26 cellular contexts compared by ENCODE assay signal in the genomic region with DNA sequence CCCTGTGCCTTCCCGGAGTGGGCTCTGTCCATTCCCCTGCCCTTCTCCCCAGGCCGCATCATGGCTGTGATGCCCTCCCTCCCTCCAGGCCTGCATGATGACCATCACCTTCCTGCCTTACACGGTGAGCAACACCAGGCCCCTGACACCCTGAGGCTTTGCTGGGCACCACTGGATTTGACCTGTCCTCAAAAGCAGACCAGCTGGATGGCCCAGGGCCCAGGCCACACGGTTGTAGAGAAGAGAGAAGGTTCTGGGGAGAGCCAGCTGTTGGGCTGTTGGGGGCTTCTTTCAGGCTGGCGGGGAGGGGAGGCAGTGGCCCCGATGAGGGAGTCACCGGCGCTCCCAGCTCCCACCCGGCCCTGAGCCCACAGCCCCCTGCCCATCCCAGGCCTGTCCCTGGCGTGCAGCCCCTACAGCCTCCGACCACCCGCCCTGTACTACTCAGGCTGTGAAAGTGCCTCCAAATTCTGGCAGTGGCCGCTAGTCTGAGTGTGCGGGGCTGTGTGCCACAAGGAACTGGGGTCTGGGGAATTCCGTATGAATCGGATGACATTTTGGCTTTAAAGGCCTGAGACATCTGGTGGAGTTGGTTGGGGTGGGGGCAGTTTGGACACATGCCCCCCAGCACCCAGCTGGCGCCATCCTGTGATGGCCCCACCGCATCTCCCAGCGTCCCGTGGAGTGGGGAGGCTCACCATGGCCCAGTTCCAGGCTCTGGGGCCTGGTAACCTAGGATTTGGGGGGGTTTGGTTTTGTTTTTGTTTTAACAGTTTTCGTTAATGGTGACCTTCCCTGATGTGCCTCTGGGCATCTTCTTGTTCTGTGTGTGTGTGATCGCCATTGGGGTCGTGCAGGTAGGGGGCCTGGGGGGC. TPM values are rescaled to one million over a fixed set of nuclear protein-coding genes. Genes with fewer than 3 reads are reported as not detected.
A peak's percentile ranks its signal among the peaks of the same experiment; 100 is the strongest.
DNase-seq lines count a peak whose midpoint lies in the region; ATAC-seq and TF ChIP-seq lines count a peak whose summit lies in the region.
"Had no signal": no experiment of that assay in that cellular context is flagged by ENCODE, and none has a peak within 500 bp of the region (broad histone marks: within the 10 kb centered on the region; RNA-seq: fewer than 3 reads in every experiment).

No MANE protein-coding gene starts in this region.

- H3K27ac Mint-ChIP-seq in endothelial cell (ENCODE audit: unreplicated experiment), result peak overlapping the region; percentile 30
- no peak overlapping the region; the same call in 1 of the 2 replicates for H3K27ac Mint-ChIP-seq in GM23338
- H3K27ac Mint-ChIP-seq: activated T-helper 2 cell treated with anti-CD3 and anti-CD28 coated beads, Interferon-gamma antibody, Interleukin-2, Interleukin-4, amounts not matched to agents 10 μg/mL and 5 μg/mL and 100 μg/mL, durations not matched to agents 14 hours and 24 hours and 36 hours had no signal

- no peak overlapping the region for H3K4me3 ChIP-seq in neuronal stem cell (ENCODE audit: low read length in 2 of 2)
- H3K4me3 ChIP-seq in GM23338, result no peak overlapping the region
- H3K4me3 ChIP-seq: BLaER1 treated with 17β-estradiol and CSF1 and Interleukin-3, amounts not matched to agents 10 nM and 100 nM; body of pancreas; HAP-1; K562; skin epidermis; tibial nerve had no signal

- H3K23ac ChIP-seq in neuronal stem cell (ENCODE audit: low read depth, low read length, poor library complexity), result peak overlapping the region; percentile 73

- peak overlapping the region; percentile 77 for H3K9ac ChIP-seq in neuronal stem cell (ENCODE audit: low read depth, low read length, poor library complexity)
- H3K9ac ChIP-seq: BLaER1 treated with 17β-estradiol and CSF1 and Interleukin-3, amounts not matched to agents 10 nM and 100 nM had no signal

- H3K9me3 ChIP-seq in neuronal stem cell (replicated peaks in 1 of 2; ENCODE audit: control insufficient read depth in 2 of 2, insufficient read depth in 1 of 2, low read depth in 1 of 2, low read length in 2 of 2), result no peaks in the 10 kb centered on the region
- H3K9me3 ChIP-seq: BLaER1 treated with 17β-estradiol and CSF1 and Interleukin-3, amounts not matched to agents 10 nM and 100 nM; body of pancreas; HAP-1; tibial nerve had no signal

- peak overlapping the region; percentile 63 for H2AK5ac ChIP-seq in neuronal stem cell (ENCODE audit: low read depth, low read length)

- H2AFZ ChIP-seq in neuronal stem cell (ENCODE audit: low read length), result no peak overlapping the region
- no peak overlapping the region for H2AFZ ChIP-seq in GM23338

- H3K27me3 Mint-ChIP-seq in endothelial cell (ENCODE audit: unreplicated experiment) (peaks cover 19% of the 10 kb centered on the region), GM23338 (ENCODE audit: insufficient read depth, low read depth, poor library complexity) (peaks cover 7% of the 10 kb centered on the region)
- H3K27me3 Mint-ChIP-seq: naive B cell had no signal

- peaks cover 2% of the 10 kb centered on the region for H3K79me1 ChIP-seq in neuronal stem cell (ENCODE audit: low read depth, low read length)

- H3K4ac ChIP-seq in neuronal stem cell (ENCODE audit: low read length), result no peak overlapping the region

- no peaks in the 10 kb centered on the region for H3K9me3 Mint-ChIP-seq in endothelial cell (ENCODE audit: unreplicated experiment)
- H3K9me3 Mint-ChIP-seq in GM23338, result no peaks in the 10 kb centered on the region
- H3K9me3 Mint-ChIP-seq: activated T-helper 2 cell treated with anti-CD3 and anti-CD28 coated beads, Interferon-gamma antibody, Interleukin-2, Interleukin-4, amounts not matched to agents 10 μg/mL and 5 μg/mL and 100 μg/mL, durations not matched to agents 14 hours and 24 hours and 36 hours; naive B cell had no signal

- no peak overlapping the region for H2BK5ac ChIP-seq in neuronal stem cell (ENCODE audit: low read length)

- H3K4me1 Mint-ChIP-seq in endothelial cell (ENCODE audit: unreplicated experiment), result no peaks in the 10 kb centered on the region
- H3K4me1 Mint-ChIP-seq in GM23338, result peaks cover 5% of the 10 kb centered on the region; the same call in 2 of the 3 replicates

- H3K36me3 ChIP-seq in neuronal stem cell (replicated peaks in 1 of 2; ENCODE audit: control insufficient read depth in 2 of 2, insufficient read depth in 2 of 2, low read length in 2 of 2) (no peaks in the 10 kb centered on the region), GM23338 (ENCODE audit: insufficient read depth) (no peaks in the 10 kb centered on the region)
- H3K36me3 ChIP-seq: HAP-1 had no signal

- H2BK120ac ChIP-seq in neuronal stem cell (ENCODE audit: low read depth, low read length), result no peak overlapping the region

- no peak overlapping the region for H4K8ac ChIP-seq in neuronal stem cell (ENCODE audit: low read depth, low read length)

- H2BK15ac ChIP-seq in neuronal stem cell (ENCODE audit: low read length), result peak overlapping the region; percentile 81

- peak; percentile 65 for DNase-seq in cardiac septum (ENCODE audit: low spot score)
- no peak for DNase-seq in left ventricle myocardium superior
- no peak for DNase-seq in endothelial cell (ENCODE audit: low spot score)
- no peak for DNase-seq in neuronal stem cell (ENCODE audit: low spot score)
- DNase-seq in NOMO-1 treated with dmso at 0.1 percent for 144 hours (lab: John Stamatoyannopoulos, UW; ENCODE audit: unreplicated experiment), result no peak
- DNase-seq in GM23338 (ENCODE audit: low spot score), result no peak
- DNase-seq in middle frontal gyrus (ENCODE audit: extremely low spot score, low spot score), result no peak
- DNase-seq: activated CD8-positive, alpha-beta memory T cell treated with anti-CD3 and anti-CD28 coated beads, Interleukin-2, amount 50 U/mL, for 4 hours; DND-41; effector memory CD4-positive, alpha-beta T cell; left colon; mesendoderm; naive B cell; NCI-H1105; NCI-H1930; NCI-H524 treated with DMSO at 0.1 percent for 48 hours; occipital lobe; SHP77 treated with DMSO at 0.1 percent for 48 hours had no signal

- peaks cover 27% of the 10 kb centered on the region for H3K36me3 Mint-ChIP-seq in endothelial cell (ENCODE audit: low read depth, unreplicated experiment)
- H3K36me3 Mint-ChIP-seq in GM23338 (ENCODE audit: low read depth), result no peaks in the 10 kb centered on the region; the same call in 2 of the 3 replicates

- no peak for ATAC-seq in left ventricle myocardium superior
- ATAC-seq in GM23338, result no peak
- ATAC-seq: body of pancreas, K562, left colon had no signal

- H3K4me1 ChIP-seq in neuronal stem cell (ENCODE audit: control insufficient read depth in 2 of 2, insufficient read depth in 1 of 2, low read depth in 1 of 2, low read length in 2 of 2) (peaks cover 0 to 6% of the 10 kb centered on the region in 2 donors), GM23338 (ENCODE audit: insufficient read depth) (no peaks in the 10 kb centered on the region)
- H3K4me1 ChIP-seq: BLaER1 treated with 17β-estradiol and CSF1 and Interleukin-3, amounts not matched to agents 10 nM and 100 nM; HAP-1; tibial nerve had no signal

- peak overlapping the region; percentile 87 for H3K18ac ChIP-seq in neuronal stem cell (ENCODE audit: low read length)

- H3K79me2 ChIP-seq in GM23338 (replicated peaks; ENCODE audit: insufficient read depth), result no peaks in the 10 kb centered on the region

- no peaks in the 10 kb centered on the region; the same call in 1 of the 2 replicates for H4K20me1 ChIP-seq in GM23338 (replicated peaks; ENCODE audit: insufficient read depth)

- no peak overlapping the region for H3K27ac ChIP-seq in neuronal stem cell (replicated peaks; ENCODE audit: low read length)
- H3K27ac ChIP-seq in GM23338 (ENCODE audit: low read depth), result no peak overlapping the region
- H3K27ac ChIP-seq: BLaER1 treated with 17β-estradiol and CSF1 and Interleukin-3, amounts not matched to agents 10 nM and 100 nM; body of pancreas; skin epidermis; tibial nerve had no signal

- H3K27me3 ChIP-seq in neuronal stem cell (ENCODE audit: control insufficient read depth in 3 of 3, insufficient read depth in 3 of 3, low read depth in 1 of 3, low read length in 3 of 3) (peaks cover 0 to 4% (median 0%) of the 10 kb centered on the region in 3 experiments), GM23338 (ENCODE audit: insufficient read depth) (no peaks in the 10 kb centered on the region)
- H3K27me3 ChIP-seq: BLaER1 treated with 17β-estradiol and CSF1 and Interleukin-3, amounts not matched to agents 10 nM and 100 nM; body of pancreas; tibial nerve had no signal

- no peak overlapping the region for H2BK12ac ChIP-seq in neuronal stem cell (ENCODE audit: low read length)

- H3K4me2 ChIP-seq in neuronal stem cell (ENCODE audit: insufficient read depth, low read length, poor library complexity, severe bottlenecking) (peak overlapping the region; percentile 25), GM23338 (no peak overlapping the region)
- H3K4me2 ChIP-seq: BLaER1 treated with 17β-estradiol and CSF1 and Interleukin-3, amounts not matched to agents 10 nM and 100 nM had no signal

- TF ChIP-seq CTCF in endothelial cell (IDR thresholded peaks at IDR 0.05; ENCODE audit: unreplicated experiment), result no peak
- TF ChIP-seq CTCF in GM23338 (conservative IDR thresholded peaks at IDR 0.05; ENCODE audit: low read depth in 2 of 2), result no peak

- no peaks in the 10 kb centered on the region for H3F3A ChIP-seq in GM23338 (replicated peaks; ENCODE audit: low read depth)

- intact Hi-C loops in cardiac septum (cut with DNase I), result no loop called here
- intact Hi-C loops in left ventricle myocardium superior (cut with micrococcal nuclease), result no loop called here

- H3K4me3 Mint-ChIP-seq in endothelial cell (ENCODE audit: unreplicated experiment) (peak overlapping the region; percentile 25), GM23338 (no peak overlapping the region)

- WGBS in neuronal stem cell (ENCODE audit: extremely low coverage in 2 of 2, insufficient read length in 2 of 2, insufficient replicate concordance in 1 of 2), 2 donors, result no CpG with 5 or more reads among the region's 23 CpGs

- peak overlapping the region; percentile 72 for H4K91ac ChIP-seq in neuronal stem cell (ENCODE audit: low read depth, low read length, poor library complexity)

- H3K14ac ChIP-seq in neuronal stem cell (ENCODE audit: low read length), result no peak overlapping the region

- no peaks in the 10 kb centered on the region for H3K9me2 ChIP-seq in GM23338 (ENCODE audit: insufficient read depth)

RNA-seq across cellular contexts. Expression of a gene that starts 19.6 kb away (rescaled TPM):
- total RNA-seq in cardiac septum, result 22.7 TPM
- 19.8 TPM for total RNA-seq in left ventricle myocardium superior
- 31.4 TPM for total RNA-seq in endothelial cell (ENCODE audit: unreplicated experiment)
- polyA plus RNA-seq in neuronal stem cell (2013, experiment 1 of 2), result 8.0 TPM
- polyA plus RNA-seq in neuronal stem cell (2013, experiment 2 of 2), result 7.7 TPM
- 4.2 and 11.4 TPM in 2 replicates for total RNA-seq in GM23338 (2014; rRNA removed; shearing (Covaris generic))
- polyA plus RNA-seq in GM23338 (2016; fragmentation: Nextera tagmentation; extraction: Ambion mirVana), result 6.5 and 8.0 TPM in 2 replicates

RNA-seq across cellular contexts. Expression of a gene that starts 19.7 kb away (rescaled TPM):
- total RNA-seq in cardiac septum, result 36.1 TPM
- total RNA-seq in left ventricle myocardium superior, result 29.7 TPM
- 112 TPM for total RNA-seq in endothelial cell (ENCODE audit: unreplicated experiment)
- 35.3 TPM for polyA plus RNA-seq in neuronal stem cell (2013, experiment 1 of 2)
- 34.3 TPM for polyA plus RNA-seq in neuronal stem cell (2013, experiment 2 of 2)
- total RNA-seq in GM23338 (2014; rRNA removed; shearing (Covaris generic)), result 88.6 and 124 TPM in 2 replicates
- 47.9 and 48.5 TPM in 2 replicates for polyA plus RNA-seq in GM23338 (2016; fragmentation: Nextera tagmentation; extraction: Ambion mirVana)

RNA-seq across cellular contexts. Expression of a gene that starts 21.5 kb away (rescaled TPM):
- total RNA-seq in cardiac septum (5.2 TPM), left ventricle myocardium superior (3.6 TPM), endothelial cell (ENCODE audit: unreplicated experiment) (14.5 TPM)
- polyA plus RNA-seq in neuronal stem cell (2013, experiment 1 of 2), result 5.4 TPM
- polyA plus RNA-seq in neuronal stem cell (2013, experiment 2 of 2), result 5.2 TPM
- 18.6 and 22.4 TPM in 2 replicates for total RNA-seq in GM23338 (2014; rRNA removed; shearing (Covaris generic))
- 3.4 and 4.0 TPM in 2 replicates for polyA plus RNA-seq in GM23338 (2016; fragmentation: Nextera tagmentation; extraction: Ambion mirVana)

RNA-seq across cellular contexts. Expression of a gene that starts 35.0 kb away (rescaled TPM):
- total RNA-seq in cardiac septum (12.9 TPM), left ventricle myocardium superior (8.7 TPM), endothelial cell (ENCODE audit: unreplicated experiment) (14.9 TPM)
- 6.9 TPM for polyA plus RNA-seq in neuronal stem cell (2013, experiment 1 of 2)
- 5.7 TPM for polyA plus RNA-seq in neuronal stem cell (2013, experiment 2 of 2)
- total RNA-seq in GM23338 (2014; rRNA removed; shearing (Covaris generic)), result 0.62 and 6.1 TPM in 2 replicates
- 0.80 and 1.3 TPM in 2 replicates for polyA plus RNA-seq in GM23338 (2016; fragmentation: Nextera tagmentation; extraction: Ambion mirVana)

RNA-seq across cellular contexts. Expression of a gene that starts 41.4 kb away (rescaled TPM):
- 0.22 TPM for total RNA-seq in cardiac septum
- not detected for total RNA-seq in left ventricle myocardium superior
- total RNA-seq in endothelial cell (ENCODE audit: unreplicated experiment), result not detected
- polyA plus RNA-seq in neuronal stem cell (2013, experiment 1 of 2), result 0.13 TPM
- 0.15 TPM for polyA plus RNA-seq in neuronal stem cell (2013, experiment 2 of 2)
- total RNA-seq in GM23338 (2014; rRNA removed; shearing (Covaris generic)), result 0.10 and 0.16 TPM in 2 replicates
- polyA plus RNA-seq in GM23338 (2016; fragmentation: Nextera tagmentation; extraction: Ambion mirVana), result 0.07 and 0.27 TPM in 2 replicates
- total RNA-seq: M059J had no signal
